ENCODE assay signal across 8 cellular contexts in genomic region chr1:7953850-7954609, GRCh38. TPM values are rescaled to one million over a fixed set of nuclear protein-coding genes. Genes with fewer than 3 reads are reported as not detected.
DNase-seq lines count a peak whose midpoint lies in the region; ATAC-seq and TF ChIP-seq lines count a peak whose summit lies in the region.

No MANE protein-coding gene starts in this region.

- peak overlapping the region; percentile 86 for H3K4me3 Mint-ChIP-seq in activated naive CD8-positive, alpha-beta T cell treated with anti-CD3 and anti-CD28 coated beads for 36 hours

- H3K9me2 ChIP-seq in Loucy (replicated peaks; ENCODE audit: low read depth, low read length) = no peaks in the 10 kb centered on the region

- TF ChIP-seq CTCF in Loucy (conservative IDR thresholded peaks at IDR 0.05; ENCODE audit: low read length) = no peak
- TF ChIP-seq CTCF in uterus (IDR thresholded peaks at IDR 0.05) = peak in 1 of 4 experiments; percentile 3

- H3K27ac ChIP-seq in uterus = peak overlapping the region; percentile 79 to 85

- H3K4me1 ChIP-seq in Loucy (ENCODE audit: insufficient read depth, low read length, poor library complexity, severe bottlenecking) (peaks cover 8% of the 10 kb centered on the region), uterus (no peaks in the 10 kb centered on the region)

- peak overlapping the region; percentile 86 for H3K9ac ChIP-seq in Loucy (ENCODE audit: low read depth, low read length, poor library complexity, severe bottlenecking)

- H3K36me3 Mint-ChIP-seq in activated naive CD8-positive, alpha-beta T cell treated with anti-CD3 and anti-CD28 coated beads for 36 hours = peaks cover 5% of the 10 kb centered on the region

- H3K9me3 Mint-ChIP-seq in activated naive CD8-positive, alpha-beta T cell treated with anti-CD3 and anti-CD28 coated beads for 36 hours = peaks cover 2% of the 10 kb centered on the region

- no peaks in the 10 kb centered on the region for H4K20me1 ChIP-seq in Loucy (ENCODE audit: insufficient read depth, low read length, poor library complexity, severe bottlenecking)

- H2AFZ ChIP-seq in Loucy (ENCODE audit: low read length) = peak overlapping the region; percentile 93

- H3K4me3 ChIP-seq in Loucy (ENCODE audit: low read length, poor library complexity, severe bottlenecking) = peak overlapping the region; percentile 88
- peak overlapping the region; percentile 54 to 79 for H3K4me3 ChIP-seq in uterus

- DNase-seq in Daoy (ENCODE audit: low read depth) = peak; percentile 94
- DNase-seq in SKM-1 treated with dmso at 0.1 percent for 144 hours (lab: John Stamatoyannopoulos, UW; ENCODE audit: unreplicated experiment) = peak; percentile 89
- peak; percentile 93 for DNase-seq in activated naive CD8-positive, alpha-beta T cell treated with anti-CD3 and anti-CD28 coated beads for 36 hours
- peak; percentile 99 for DNase-seq in Right ventricle myocardium inferior (ENCODE audit: missing footprints)
- DNase-seq in putamen (ENCODE audit: low spot score) = peak; percentile 96
- DNase-seq in uterus = peak; percentile 93

- H3K4me1 Mint-ChIP-seq in activated naive CD8-positive, alpha-beta T cell treated with anti-CD3 and anti-CD28 coated beads for 36 hours = peaks cover 49% of the 10 kb centered on the region

- H3K4me2 ChIP-seq in Loucy (ENCODE audit: low read depth, low read length, poor library complexity, severe bottlenecking) = peak overlapping the region; percentile 85

- TF ChIP-seq POLR2A in uterus (IDR thresholded peaks at IDR 0.05) = peak; percentile 70 to 76

- no peaks in the 10 kb centered on the region for H3K27me3 ChIP-seq in Loucy (ENCODE audit: insufficient read depth, low read length, poor library complexity, severe bottlenecking)
- no peaks in the 10 kb centered on the region for H3K27me3 ChIP-seq in uterus

- peak; percentile 95 for ATAC-seq in GM21786 (IDR thresholded peaks at IDR 0.05; ENCODE audit: unreplicated experiment)
- ATAC-seq in Right ventricle myocardium inferior = peak; percentile 100

- intact Hi-C loops in Right ventricle myocardium inferior (cut with DNase I) (no loop called here), uterus (cut with DNase I; ENCODE audit: low total_unique reads) (no loop called here)

- no peaks in the 10 kb centered on the region for H3K27me3 Mint-ChIP-seq in activated naive CD8-positive, alpha-beta T cell treated with anti-CD3 and anti-CD28 coated beads for 36 hours

- H3K79me2 ChIP-seq in Loucy (ENCODE audit: insufficient read depth, low read length) = no peaks in the 10 kb centered on the region

- no peaks in the 10 kb centered on the region; the same call in none of the 2 replicates for H3F3A ChIP-seq in Loucy (ENCODE audit: low read depth)

- peak overlapping the region; percentile 96 for H3K27ac Mint-ChIP-seq in activated naive CD8-positive, alpha-beta T cell treated with anti-CD3 and anti-CD28 coated beads for 36 hours

- H3K36me3 ChIP-seq in Loucy (ENCODE audit: insufficient read depth, low read length) (no peaks in the 10 kb centered on the region), uterus (no peaks in the 10 kb centered on the region)

- no peaks in the 10 kb centered on the region for H3K9me3 ChIP-seq in Loucy (ENCODE audit: insufficient read depth, low read depth, low read length)
- H3K9me3 ChIP-seq in uterus = no peaks in the 10 kb centered on the region

RNA-seq across cellular contexts. Expression of gene PARK7, which starts 7.5 kb away (rescaled TPM):
- total RNA-seq in Daoy (2014; rRNA removed; shearing (Covaris generic)) = 330 and 448 TPM in 2 replicates
- 100 to 1,000 TPM; 565 to 569 TPM for total RNA-seq in activated naive CD8-positive, alpha-beta T cell treated with anti-CD3 and anti-CD28 coated beads for 36 hours
- total RNA-seq in Right ventricle myocardium inferior (372 TPM), uterus (100 to 1,000 TPM in 3 of 4 donors, 10 to 100 TPM in 1; 91.7 to 176 (median 166) TPM)

RNA-seq across cellular contexts. Expression of gene TNFRSF9, which starts 13.4 kb away (rescaled TPM):
- total RNA-seq in Daoy (2014; rRNA removed; shearing (Covaris generic)) = 42.9 and 46.9 TPM in 2 replicates
- 100 to 1,000 TPM; 146 to 149 TPM for total RNA-seq in activated naive CD8-positive, alpha-beta T cell treated with anti-CD3 and anti-CD28 coated beads for 36 hours
- total RNA-seq in Right ventricle myocardium inferior (not detected), uterus (not detected)

Comparison
In these comparisons a context has a peak if more than half of its experiments do, and no peak if none do; other contexts are left out.
1. Peak in every context shown above with its lines: DNase-seq, ATAC-seq, H3K4me3 ChIP-seq and H3K27ac ChIP-seq.
2. RNA of gene TNFRSF9, which starts 13.4 kb away (total RNA-seq): 146 to 149 TPM in activated naive CD8-positive, alpha-beta T cell treated with anti-CD3 and anti-CD28 coated beads for 36 hours and 42.9 to 46.9 TPM in Daoy; not detected in Right ventricle myocardium inferior (single experiment) and not detected in uterus; every median in the first group is over 10 times any median in the second.